ENCODE assay signal across 20 cellular contexts in genomic region chr6:33597551-33598322, GRCh38. TPM values are rescaled to one million over a fixed set of nuclear protein-coding genes. Genes with fewer than 3 reads are reported as not detected.
DNase-seq lines count a peak whose midpoint lies in the region; ATAC-seq and TF ChIP-seq lines count a peak whose summit lies in the region.
"Had no signal": no experiment of that assay in that cellular context is flagged by ENCODE, and none has a peak within 500 bp of the region (broad histone marks: within the 10 kb centered on the region; RNA-seq: fewer than 3 reads in every experiment).

No MANE protein-coding gene starts in this region.

- TF ChIP-seq CTCF in choroid plexus epithelial cell (conservative IDR thresholded peaks at IDR 0.05; ENCODE audit: low read depth, low read length) = no peak
- TF ChIP-seq CTCF in upper lobe of right lung (IDR thresholded peaks at IDR 0.05) = no peak
- TF ChIP-seq CTCF in mesothelial cell of epicardium (IDR thresholded peaks at IDR 0.05; ENCODE audit: unreplicated experiment) = no peak

- H3K4me3 Mint-ChIP-seq in activated T-cell treated with anti-CD3 and anti-CD28 coated beads, Interleukin-2, amount 50 U/mL, for 72 hours = no peak overlapping the region
- H3K4me3 Mint-ChIP-seq in mesothelial cell of epicardium = no peak overlapping the region
- H3K4me3 Mint-ChIP-seq: neural progenitor cell had no signal

- H3K9me3 Mint-ChIP-seq in activated T-cell treated with anti-CD3 and anti-CD28 coated beads, Interleukin-2, amount 50 U/mL, for 72 hours = no peaks in the 10 kb centered on the region
- H3K9me3 Mint-ChIP-seq in mesothelial cell of epicardium = no peaks in the 10 kb centered on the region
- H3K9me3 Mint-ChIP-seq: neural progenitor cell had no signal

- 44% methylated on average over 4 of the region's 4 CpGs for WGBS in right cardiac atrium

- H3K27ac Mint-ChIP-seq in activated T-cell treated with anti-CD3 and anti-CD28 coated beads, Interleukin-2, amount 50 U/mL, for 72 hours = peak overlapping the region; percentile 35
- H3K27ac Mint-ChIP-seq in mesothelial cell of epicardium = no peak overlapping the region
- H3K27ac Mint-ChIP-seq: neural progenitor cell, progenitor cell of endocrine pancreas had no signal

- H3K36me3 ChIP-seq in upper lobe of right lung = no peaks in the 10 kb centered on the region
- H3K36me3 ChIP-seq: neural progenitor cell had no signal

- no peaks in the 10 kb centered on the region for H3K27me3 ChIP-seq in right cardiac atrium (ENCODE audit: control insufficient read depth, insufficient read depth)
- no peaks in the 10 kb centered on the region for H3K27me3 ChIP-seq in upper lobe of right lung

- ATAC-seq in activated T-cell treated with anti-CD3 and anti-CD28 coated beads, Interleukin-2, amount 50 U/mL, for 72 hours (replicated peaks in 1 of 2) = no peak
- peak; percentile 77 to 91 for ATAC-seq in right cardiac atrium
- peak; percentile 57 for ATAC-seq in upper lobe of right lung
- no peak for ATAC-seq in GM19023 (IDR thresholded peaks at IDR 0.05; ENCODE audit: unreplicated experiment)

- H3K4me1 Mint-ChIP-seq in activated T-cell treated with anti-CD3 and anti-CD28 coated beads, Interleukin-2, amount 50 U/mL, for 72 hours (ENCODE audit: low read depth) = peaks cover 50% of the 10 kb centered on the region
- H3K4me1 Mint-ChIP-seq in mesothelial cell of epicardium = peaks cover 6% of the 10 kb centered on the region

- H3K36me3 Mint-ChIP-seq in activated T-cell treated with anti-CD3 and anti-CD28 coated beads, Interleukin-2, amount 50 U/mL, for 72 hours (ENCODE audit: insufficient read depth in 2 of 2) = no peaks in the 10 kb centered on the region
- H3K36me3 Mint-ChIP-seq in mesothelial cell of epicardium = no peaks in the 10 kb centered on the region
- H3K36me3 Mint-ChIP-seq: neural progenitor cell had no signal

- no peaks in the 10 kb centered on the region for H3K4me1 ChIP-seq in right cardiac atrium (ENCODE audit: control insufficient read depth, insufficient read depth, low read length)
- H3K4me1 ChIP-seq in upper lobe of right lung = peaks cover 7% of the 10 kb centered on the region

- no peak overlapping the region for H3K4me3 ChIP-seq in choroid plexus epithelial cell (ENCODE audit: low read depth, low read length)
- no peak overlapping the region for H3K4me3 ChIP-seq in right cardiac atrium (ENCODE audit: low read length)
- H3K4me3 ChIP-seq in upper lobe of right lung = no peak overlapping the region
- H3K4me3 ChIP-seq: GM23248, neural progenitor cell had no signal

- intact Hi-C loops in right cardiac atrium (cut with DNase I) = loop anchor here in 1 of 4 donors (10.0 kb wide), 1 partner anchor 167 kb away; no protein-coding TSS in a partner anchor
- intact Hi-C loops in upper lobe of right lung (cut with DNase I) = no loop called here

- DNase-seq in activated T-cell treated with anti-CD3 and anti-CD28 coated beads, Interleukin-2, amount 50 U/mL, for 72 hours = no peak
- DNase-seq in activated T-cell treated with anti-CD3 and anti-CD28 coated beads, Interleukin-2, amount 50 U/mL, for 48 hours = no peak
- DNase-seq in choroid plexus epithelial cell (ENCODE audit: low read depth) (peak; percentile 24), right cardiac atrium (peak; percentile 44 to 83 (median 79)), upper lobe of right lung (no peak), dermis blood vessel endothelial cell (no peak), mesothelial cell of epicardium (ENCODE audit: low spot score in 2 of 2, unreplicated experiment in 2 of 2) (no peak)
- DNase-seq: activated naive CD4-positive, alpha-beta T cell; amniotic stem cell; Calu3; cortex of kidney; GM23248; head of caudate nucleus; NCI-H1105; NCI-H446; NK-92 treated with Interleukin-12 subunit alpha and Interleukin-12 subunit beta, amount 100 ng/mL, for 24 hours; SK-N-SH had no signal

- H3K9me3 ChIP-seq in right cardiac atrium (ENCODE audit: control insufficient read depth, low read length) (no peaks in the 10 kb centered on the region), upper lobe of right lung (no peaks in the 10 kb centered on the region)
- H3K9me3 ChIP-seq: SK-N-SH had no signal

- H3K27me3 Mint-ChIP-seq in activated T-cell treated with anti-CD3 and anti-CD28 coated beads, Interleukin-2, amount 50 U/mL, for 72 hours (ENCODE audit: low read depth) = no peaks in the 10 kb centered on the region
- peaks cover 6% of the 10 kb centered on the region for H3K27me3 Mint-ChIP-seq in mesothelial cell of epicardium (ENCODE audit: low read depth)

- peak overlapping the region; percentile 92 for H3K27ac ChIP-seq in right cardiac atrium (ENCODE audit: low read length)
- H3K27ac ChIP-seq in upper lobe of right lung = peak overlapping the region; percentile 18
- H3K27ac ChIP-seq: GM23248, neural progenitor cell had no signal

RNA-seq across cellular contexts. Expression of gene BAK1, which starts 17.7 kb away (rescaled TPM):
- total RNA-seq in activated T-cell treated with anti-CD3 and anti-CD28 coated beads, Interleukin-2, amount 50 U/mL, for 72 hours = 10 to 100 TPM; 54.9 to 55.4 TPM
- total RNA-seq in right cardiac atrium = 10 to 100 TPM; 14.6 to 17.8 (median 16.7) TPM
- 17.1 TPM for polyA plus RNA-seq in right cardiac atrium
- total RNA-seq in upper lobe of right lung = 19.1 TPM
- total RNA-seq in dermis blood vessel endothelial cell = 23.5 and 24.3 TPM in 2 replicates
- 14.0 to 15.1 TPM (median 15.0 TPM) in 3 replicates for total RNA-seq in mesothelial cell of epicardium

RNA-seq across cellular contexts. Expression of gene ITPR3, which starts 23.4 kb away (rescaled TPM):
- 10 to 100 TPM; 49.9 to 52.5 TPM for total RNA-seq in activated T-cell treated with anti-CD3 and anti-CD28 coated beads, Interleukin-2, amount 50 U/mL, for 72 hours
- total RNA-seq in right cardiac atrium = 1 to 10 TPM; 4.7 to 9.1 (median 6.5) TPM
- 5.7 TPM for polyA plus RNA-seq in right cardiac atrium
- 111 TPM for total RNA-seq in upper lobe of right lung
- 26.9 and 42.0 TPM in 2 replicates for total RNA-seq in dermis blood vessel endothelial cell
- total RNA-seq in mesothelial cell of epicardium = 6.3 to 6.4 TPM (median 6.4 TPM) in 3 replicates

Comparison
In these comparisons a context has a peak if more than half of its experiments do, and no peak if none do; other contexts are left out.
1. ATAC-seq: peak in right cardiac atrium (2 of 2) and upper lobe of right lung (single experiment); none in activated T-cell treated with anti-CD3 and anti-CD28 coated beads, Interleukin-2, amount 50 U/mL, for 72 hours (0 of 2) and GM19023 (single experiment).
2. DNase-seq: peak in choroid plexus epithelial cell (single experiment) and right cardiac atrium (3 of 3); none in activated T-cell treated with anti-CD3 and anti-CD28 coated beads, Interleukin-2, amount 50 U/mL, for 72 hours (0 of 2), activated T-cell treated with anti-CD3 and anti-CD28 coated beads, Interleukin-2, amount 50 U/mL, for 48 hours (0 of 2), upper lobe of right lung (single experiment), dermis blood vessel endothelial cell (single experiment) and mesothelial cell of epicardium (0 of 2).